In the genomic region with DNA sequence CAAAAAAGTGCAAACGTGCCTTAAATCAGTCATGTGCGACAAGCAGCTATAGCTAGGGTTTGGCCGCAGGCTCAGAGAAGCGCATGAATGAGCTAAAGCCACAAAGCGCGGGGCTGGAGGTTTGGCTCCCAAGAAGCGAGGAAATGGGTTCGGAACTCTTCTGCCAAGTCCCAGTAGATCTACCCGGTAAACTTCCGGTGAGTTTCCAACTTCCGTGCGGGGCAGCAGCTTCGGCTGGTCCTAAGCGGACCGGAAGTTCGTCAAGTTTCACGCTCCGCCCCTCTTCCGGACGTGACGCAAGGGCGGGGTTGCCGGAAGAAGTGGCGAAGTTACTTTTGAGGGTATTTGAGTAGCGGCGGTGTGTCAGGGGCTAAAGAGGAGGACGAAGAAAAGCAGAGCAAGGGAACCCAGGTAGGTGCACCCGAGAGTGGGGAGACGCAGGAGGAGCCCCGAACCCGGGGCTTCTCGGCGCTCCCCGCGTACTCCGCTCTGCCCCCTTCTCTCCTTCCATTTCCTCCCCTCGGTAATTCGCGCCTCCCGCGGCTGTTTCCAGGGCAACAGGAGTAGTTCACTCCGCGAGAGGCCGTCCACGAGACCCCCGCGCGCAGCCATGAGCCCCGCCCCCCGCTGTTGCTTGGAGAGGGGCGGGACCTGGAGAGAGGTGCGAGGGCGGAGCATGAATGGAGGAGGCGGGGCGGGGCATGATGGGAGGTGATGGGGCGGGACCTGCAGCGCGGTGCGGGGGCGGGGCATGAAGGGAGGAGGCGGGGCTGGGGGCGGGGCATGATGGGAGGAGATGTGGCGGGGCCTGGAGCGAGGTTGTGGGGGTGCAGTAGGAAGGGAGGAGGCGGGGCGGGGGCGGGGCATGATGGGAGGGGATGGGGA, we compare ENCODE assay signal across 8 cellular contexts. TPM values are rescaled to one million over a fixed set of nuclear protein-coding genes. Genes with fewer than 3 reads are reported as not detected.
DNase-seq lines count a peak whose midpoint lies in the region; ATAC-seq, FAIRE-seq and TF ChIP-seq lines count a peak whose summit lies in the region.

A gene (plus strand): TSS at position 292 of the 885 bp plus-strand sequence. CDS start 1,149 bp downstream, outside the sequence.

- H3K27ac ChIP-seq in VCaP (peak within 1 kb of the TSS; percentile 87), breast epithelium (peak within 1 kb of the TSS; percentile 99), iPS-20b (ENCODE audit: low read length) (peak within 1 kb of the TSS; percentile 57), skin epidermis (peak within 1 kb of the TSS; percentile 90 to 100 (median 98))

- peak; percentile 81 for TF ChIP-seq POLR2A in breast epithelium (IDR thresholded peaks at IDR 0.05)

- TF ChIP-seq CTCF in VCaP (conservative IDR thresholded peaks at IDR 0.05), result no peak
- TF ChIP-seq CTCF in breast epithelium (IDR thresholded peaks at IDR 0.05), result no peak

- peak; percentile 92 for DNase-seq in NCI-H2196 treated with DMSO at 0.1 percent for 48 hours (lab: John Stamatoyannopoulos, UW; ENCODE audit: unreplicated experiment)
- peak; percentile 93 for DNase-seq in breast epithelium (ENCODE audit: low spot score in 2 of 2)

- intact Hi-C loops in breast epithelium (cut with DNase I; ENCODE audit: low total_unique reads), result no loop called here

- H3K36me3 ChIP-seq in breast epithelium (no peaks in the 10 kb centered on the region), iPS-20b (ENCODE audit: insufficient read depth, low read depth, low read length) (peaks cover 39% of the 10 kb centered on the region)

- peak; percentile 88 for FAIRE-seq in A204.1 (lab: Jason Lieb, UNC)

- H3K9ac ChIP-seq in iPS-20b (ENCODE audit: low read depth, low read length), result peak within 1 kb of the TSS; percentile 96

- no peaks in the 10 kb centered on the region for H3K4me1 ChIP-seq in breast epithelium
- H3K4me1 ChIP-seq in iPS-20b (ENCODE audit: insufficient read depth, low read length), result no peaks in the 10 kb centered on the region

- H3K4me3 ChIP-seq in breast epithelium (peak within 1 kb of the TSS; percentile 75 to 95 (median 81)), iPS-20b (ENCODE audit: low read length) (peak within 1 kb of the TSS; percentile 97), skin epidermis (peak within 1 kb of the TSS; percentile 57 to 98 (median 86))

- no peaks in the 10 kb centered on the region for H3K9me3 ChIP-seq in breast epithelium
- no peaks in the 10 kb centered on the region for H3K9me3 ChIP-seq in iPS-20b (ENCODE audit: insufficient read depth, low read depth, low read length)

- H3K27me3 ChIP-seq in breast epithelium (no peaks in the 10 kb centered on the region), iPS-20b (ENCODE audit: insufficient read depth, low read length) (no peaks in the 10 kb centered on the region)

- ATAC-seq in GM18867 (IDR thresholded peaks at IDR 0.05; ENCODE audit: unreplicated experiment), result peak; percentile 84
- ATAC-seq in HG03108 (IDR thresholded peaks at IDR 0.05; ENCODE audit: unreplicated experiment), result peak; percentile 86

RNA-seq across cellular contexts. Expression of the gene that starts here (rescaled TPM):
- total RNA-seq in breast epithelium, result 100 to 1,000 TPM in 1 of 3 donors, 10 to 100 TPM in 2; 71.0 to 105 (median 87.5) TPM

Comparison
In these comparisons a context has a peak if more than half of its experiments do, and no peak if none do; other contexts are left out.
1. Peak in every context shown above with its lines: DNase-seq, ATAC-seq, H3K4me3 ChIP-seq and H3K27ac ChIP-seq.